ENCODE assay signal across 11 cellular contexts in genomic region chr2:234290196-234290595, GRCh38.
DNase-seq lines count a peak whose midpoint lies in the region; ATAC-seq and TF ChIP-seq lines count a peak whose summit lies in the region.
"Had no signal": no experiment of that assay in that cellular context is flagged by ENCODE, and none has a peak within 500 bp of the region (broad histone marks: within the 10 kb centered on the region; RNA-seq: fewer than 3 reads in every experiment).

No MANE protein-coding gene starts in this region.

- no peak for TF ChIP-seq CTCF in VCaP (conservative IDR thresholded peaks at IDR 0.05)
- no peak for TF ChIP-seq CTCF in foreskin keratinocyte (conservative IDR thresholded peaks at IDR 0.05)
- TF ChIP-seq CTCF in upper lobe of right lung (IDR thresholded peaks at IDR 0.05), result no peak
- TF ChIP-seq CTCF in lower leg skin (IDR thresholded peaks at IDR 0.05), result no peak

- peaks cover 37% of the 10 kb centered on the region for H3K4me1 ChIP-seq in foreskin keratinocyte
- H3K4me1 ChIP-seq in upper lobe of right lung, result peaks cover 29% of the 10 kb centered on the region
- H3K4me1 ChIP-seq: sigmoid colon had no signal

- no peak for DNase-seq in activated naive CD4-positive, alpha-beta T cell treated with anti-CD3 and anti-CD28 coated beads, Interleukin-2, amount 10 ng/mL, durations not matched to agents 7 days and 5 days
- no peak for DNase-seq in activated naive CD4-positive, alpha-beta T cell treated with anti-CD3 and anti-CD28 coated beads, Interleukin-2, amount 50 U/mL, for 16 hours
- DNase-seq in foreskin keratinocyte, result no peak
- no peak for DNase-seq in upper lobe of right lung
- no peak for DNase-seq in NCI-H1105 treated with DMSO at 0.1 percent for 48 hours (lab: John Stamatoyannopoulos, UW)
- no peak for DNase-seq in lower leg skin (ENCODE audit: low spot score in 2 of 2)
- no peak for DNase-seq in NCI-H2081 (lab: John Stamatoyannopoulos, UW)
- DNase-seq: endodermal cell, NCI-H2107 had no signal

- intact Hi-C loops in upper lobe of right lung (cut with DNase I) (no loop called here), lower leg skin (cut with DNase I; ENCODE audit: low total_unique reads) (no loop called here)

- no peaks in the 10 kb centered on the region for H3K27me3 Mint-ChIP-seq in activated naive CD4-positive, alpha-beta T cell treated with anti-CD3 and anti-CD28 coated beads, Interleukin-2, amount 10 ng/mL, durations not matched to agents 7 days and 5 days

- H3K27ac ChIP-seq in VCaP, result peak overlapping the region; percentile 94; the same call in 1 of the 2 replicates
- H3K27ac ChIP-seq in foreskin keratinocyte, result peak overlapping the region; percentile 67
- peak overlapping the region; percentile 62 for H3K27ac ChIP-seq in upper lobe of right lung

- no peaks in the 10 kb centered on the region for H3K9me3 Mint-ChIP-seq in activated naive CD4-positive, alpha-beta T cell treated with anti-CD3 and anti-CD28 coated beads, Interleukin-2, amount 10 ng/mL, durations not matched to agents 7 days and 5 days
- H3K9me3 Mint-ChIP-seq: endodermal cell had no signal

- no peak overlapping the region for H3K4me3 ChIP-seq in upper lobe of right lung
- no peak overlapping the region for H3K4me3 ChIP-seq in lower leg skin (ENCODE audit: low read depth, poor library complexity, severe bottlenecking)
- H3K4me3 ChIP-seq: sigmoid colon had no signal

- TF ChIP-seq POLR2A in lower leg skin (IDR thresholded peaks at IDR 0.05), result no peak

- no peaks in the 10 kb centered on the region for H3K9me3 ChIP-seq in upper lobe of right lung
- H3K9me3 ChIP-seq: sigmoid colon had no signal

- H3K27me3 ChIP-seq in foreskin keratinocyte (no peaks in the 10 kb centered on the region), upper lobe of right lung (no peaks in the 10 kb centered on the region)
- H3K27me3 ChIP-seq: sigmoid colon had no signal

- peaks cover 24% of the 10 kb centered on the region for H3K36me3 Mint-ChIP-seq in activated naive CD4-positive, alpha-beta T cell treated with anti-CD3 and anti-CD28 coated beads, Interleukin-2, amount 10 ng/mL, durations not matched to agents 7 days and 5 days

- H3K36me3 ChIP-seq in upper lobe of right lung, result no peaks in the 10 kb centered on the region
- H3K36me3 ChIP-seq: sigmoid colon had no signal

- peak overlapping the region; percentile 67 for H3K4me3 Mint-ChIP-seq in activated naive CD4-positive, alpha-beta T cell treated with anti-CD3 and anti-CD28 coated beads, Interleukin-2, amount 10 ng/mL, durations not matched to agents 7 days and 5 days
- H3K4me3 Mint-ChIP-seq: endodermal cell had no signal

- peaks cover 89% of the 10 kb centered on the region for H3K4me1 Mint-ChIP-seq in activated naive CD4-positive, alpha-beta T cell treated with anti-CD3 and anti-CD28 coated beads, Interleukin-2, amount 10 ng/mL, durations not matched to agents 7 days and 5 days

- CTCF ChIA-PET in activated naive CD4-positive, alpha-beta T cell treated with anti-CD3 and anti-CD28 coated beads, Interleukin-2, amount 10 ng/mL, durations not matched to agents 7 days and 5 days (lab: Charles Lee), result interaction anchor here (0.9 to 7.0 kb wide), 24 partner anchors 9 to 254 kb away, joined by 3 to 70 read pairs (median 8); partner anchors contain the start of gene ARL4C

- ATAC-seq in foreskin keratinocyte (peak; percentile 9), upper lobe of right lung (no peak)

- H3K27ac Mint-ChIP-seq in activated naive CD4-positive, alpha-beta T cell treated with anti-CD3 and anti-CD28 coated beads, Interleukin-2, amount 10 ng/mL, durations not matched to agents 7 days and 5 days, result peak overlapping the region; percentile 99
- H3K27ac Mint-ChIP-seq: endodermal cell had no signal

- 87 to 90% methylated on average over 2 of the region's 2 CpGs for WGBS in lower leg skin, 2 donors
